12 cellular contexts compared by ENCODE assay signal in genomic region chr18:48622911-48623431, GRCh38.
DNase-seq lines count a peak whose midpoint lies in the region; ATAC-seq and TF ChIP-seq lines count a peak whose summit lies in the region.
"Had no signal": no experiment of that assay in that cellular context is flagged by ENCODE, and none has a peak within 500 bp of the region (broad histone marks: within the 10 kb centered on the region; RNA-seq: fewer than 3 reads in every experiment).

No MANE protein-coding gene starts in this region.

- H3K27me3 ChIP-seq in SK-N-SH (ENCODE audit: insufficient read depth) (no peaks in the 10 kb centered on the region), spleen (replicated peaks in 1 of 7) (no peaks in the 10 kb centered on the region)
- H3K27me3 ChIP-seq in CD4-positive, alpha-beta memory T cell (ENCODE audit: insufficient read depth, low read length), result no peaks in the 10 kb centered on the region
- H3K27me3 ChIP-seq: dorsolateral prefrontal cortex had no signal

- H3K36me3 ChIP-seq in SK-N-SH (replicated peaks in 1 of 2; ENCODE audit: control insufficient read depth in 1 of 2, insufficient read depth in 2 of 2, low read length in 1 of 2) (peaks cover 10 to 18% of the 10 kb centered on the region in 2 experiments), spleen (peaks cover 0 to 26% (median 3%) of the 10 kb centered on the region in 6 donors)
- H3K36me3 ChIP-seq in CD4-positive, alpha-beta memory T cell (ENCODE audit: insufficient read depth, low read length), result no peaks in the 10 kb centered on the region

- H3K4me1 ChIP-seq in SK-N-SH (ENCODE audit: control insufficient read depth in 1 of 2, insufficient read depth in 2 of 2, low read depth in 1 of 2, low read length in 1 of 2) (peaks cover 2 to 40% of the 10 kb centered on the region in 2 experiments; a peak in 3 of 4 replicates), spleen (peaks cover 0 to 8% (median 0%) of the 10 kb centered on the region in 6 donors)
- H3K4me1 ChIP-seq in CD4-positive, alpha-beta memory T cell (ENCODE audit: insufficient read depth, low read length), result no peaks in the 10 kb centered on the region

- ATAC-seq in GM18502 (IDR thresholded peaks at IDR 0.05; ENCODE audit: poor library complexity, unreplicated experiment), result peak; percentile 53
- no peak for ATAC-seq in stimulated activated effector memory CD8-positive, alpha-beta T cell treated with anti-CD3 and anti-CD28 coated beads, Interleukin-12 subunit alpha, Interleukin-12 subunit beta, amount 100 ng/mL, for 72 hours
- ATAC-seq in activated T-cell treated with anti-CD3 and anti-CD28 coated beads, Interleukin-2, amount 50 U/mL, for 4 hours, result no peak
- ATAC-seq: stimulated activated naive CD8-positive, alpha-beta T cell treated with anti-CD3 and anti-CD28 coated beads, Interleukin-15, amount 100 ng/mL, for 72 hours had no signal

- H3K9me3 ChIP-seq in SK-N-SH, result no peaks in the 10 kb centered on the region
- no peaks in the 10 kb centered on the region for H3K9me3 ChIP-seq in spleen
- no peaks in the 10 kb centered on the region for H3K9me3 ChIP-seq in CD4-positive, alpha-beta memory T cell (ENCODE audit: control insufficient read depth in 1 of 2, low read length in 2 of 2)

- H3K27ac ChIP-seq in SK-N-SH (ENCODE audit: low read depth in 2 of 2, low read length in 1 of 2) (peak overlapping the region; percentile 73 to 97; a peak in 3 of 4 replicates), spleen (no peak overlapping the region)
- no peak overlapping the region for H3K27ac ChIP-seq in CD4-positive, alpha-beta memory T cell (ENCODE audit: low read depth, low read length)

- CTCF ChIA-PET in SK-N-SH (lab: Yijun Ruan, JAX), result interaction anchor here (2.7 kb wide), 1 partner anchor 17 kb away, joined by 8 read pairs; no protein-coding TSS in a partner anchor
- CTCF ChIA-PET in CD4-positive, alpha-beta memory T cell (lab: Charles Lee; ENCODE audit: partially characterized antibody), result no interaction called here

- H3K9me2 ChIP-seq in SK-N-SH, result no peaks in the 10 kb centered on the region

- H3F3A ChIP-seq in SK-N-SH (replicated peaks; ENCODE audit: insufficient read depth), result peaks cover 49% of the 10 kb centered on the region

- H3K4me2 ChIP-seq in SK-N-SH, result peak overlapping the region; percentile 66

- no peak for TF ChIP-seq POLR2A in spleen (IDR thresholded peaks at IDR 0.05)

- no peaks in the 10 kb centered on the region for H3K36me3 Mint-ChIP-seq in activated T-helper 1 cell treated with anti-CD3 and anti-CD28 coated beads, Interleukin-12 subunit alpha, Interleukin-12 subunit beta, Interleukin-2, Interleukin-4 antibody, amounts not matched to agents 30 ng/mL and 10 ng/mL and 1 ng/mL, durations not matched to agents 14 hours and 24 hours and 36 hours (ENCODE audit: low read depth)
- H3K36me3 Mint-ChIP-seq in CD4-positive, alpha-beta memory T cell, result no peaks in the 10 kb centered on the region
- no peaks in the 10 kb centered on the region for H3K36me3 Mint-ChIP-seq in stimulated activated effector memory CD8-positive, alpha-beta T cell treated with anti-CD3 and anti-CD28 coated beads, Interleukin-12 subunit alpha, Interleukin-12 subunit beta, amount 100 ng/mL, for 72 hours
- H3K36me3 Mint-ChIP-seq in activated T-cell treated with anti-CD3 and anti-CD28 coated beads, Interleukin-2, amount 50 U/mL, for 4 hours (ENCODE audit: insufficient read depth), result no peaks in the 10 kb centered on the region

- H3K79me2 ChIP-seq in SK-N-SH (ENCODE audit: insufficient read depth), result peaks cover 62% of the 10 kb centered on the region

- H2AFZ ChIP-seq in SK-N-SH (ENCODE audit: low read depth), result no peak overlapping the region

- no peaks in the 10 kb centered on the region for H3K4me1 Mint-ChIP-seq in activated T-helper 1 cell treated with anti-CD3 and anti-CD28 coated beads, Interleukin-12 subunit alpha, Interleukin-12 subunit beta, Interleukin-2, Interleukin-4 antibody, amounts not matched to agents 30 ng/mL and 10 ng/mL and 1 ng/mL, durations not matched to agents 14 hours and 24 hours and 36 hours (ENCODE audit: low read depth)
- H3K4me1 Mint-ChIP-seq in CD4-positive, alpha-beta memory T cell, result peaks cover 0 to 2% (median 0%) of the 10 kb centered on the region in 4 donors
- peaks cover 9% of the 10 kb centered on the region for H3K4me1 Mint-ChIP-seq in stimulated activated effector memory CD8-positive, alpha-beta T cell treated with anti-CD3 and anti-CD28 coated beads, Interleukin-12 subunit alpha, Interleukin-12 subunit beta, amount 100 ng/mL, for 72 hours
- H3K4me1 Mint-ChIP-seq in activated T-cell treated with anti-CD3 and anti-CD28 coated beads, Interleukin-2, amount 50 U/mL, for 4 hours (ENCODE audit: low read depth), result no peaks in the 10 kb centered on the region
- H3K4me1 Mint-ChIP-seq: stimulated activated naive CD8-positive, alpha-beta T cell treated with anti-CD3 and anti-CD28 coated beads, Interleukin-15, amount 100 ng/mL, for 72 hours had no signal

- no peak overlapping the region for H3K4me3 Mint-ChIP-seq in activated T-helper 1 cell treated with anti-CD3 and anti-CD28 coated beads, Interleukin-12 subunit alpha, Interleukin-12 subunit beta, Interleukin-2, Interleukin-4 antibody, amounts not matched to agents 30 ng/mL and 10 ng/mL and 1 ng/mL, durations not matched to agents 14 hours and 24 hours and 36 hours
- no peak overlapping the region for H3K4me3 Mint-ChIP-seq in CD4-positive, alpha-beta memory T cell
- H3K4me3 Mint-ChIP-seq in stimulated activated effector memory CD8-positive, alpha-beta T cell treated with anti-CD3 and anti-CD28 coated beads, Interleukin-12 subunit alpha, Interleukin-12 subunit beta, amount 100 ng/mL, for 72 hours, result no peak overlapping the region
- no peak overlapping the region for H3K4me3 Mint-ChIP-seq in activated T-cell treated with anti-CD3 and anti-CD28 coated beads, Interleukin-2, amount 50 U/mL, for 4 hours
- H3K4me3 Mint-ChIP-seq: stimulated activated naive CD8-positive, alpha-beta T cell treated with anti-CD3 and anti-CD28 coated beads, Interleukin-15, amount 100 ng/mL, for 72 hours had no signal

- no peaks in the 10 kb centered on the region for H4K20me1 ChIP-seq in SK-N-SH (ENCODE audit: insufficient read depth)

- TF ChIP-seq EP300 in SK-N-SH (IDR thresholded peaks at IDR 0.05; ENCODE audit: borderline replicate concordance in 1 of 2, low read depth in 1 of 2, low read length in 1 of 2), result 0 out of 4 replicates have a peak, but pooled peaks of 1 of the 2 experiments have one; percentile 13

- H3K27ac Mint-ChIP-seq in activated T-helper 1 cell treated with anti-CD3 and anti-CD28 coated beads, Interleukin-12 subunit alpha, Interleukin-12 subunit beta, Interleukin-2, Interleukin-4 antibody, amounts not matched to agents 30 ng/mL and 10 ng/mL and 1 ng/mL, durations not matched to agents 14 hours and 24 hours and 36 hours, result no peak overlapping the region
- no peak overlapping the region for H3K27ac Mint-ChIP-seq in CD4-positive, alpha-beta memory T cell
- no peak overlapping the region for H3K27ac Mint-ChIP-seq in stimulated activated effector memory CD8-positive, alpha-beta T cell treated with anti-CD3 and anti-CD28 coated beads, Interleukin-12 subunit alpha, Interleukin-12 subunit beta, amount 100 ng/mL, for 72 hours
- H3K27ac Mint-ChIP-seq: stimulated activated naive CD8-positive, alpha-beta T cell treated with anti-CD3 and anti-CD28 coated beads, Interleukin-15, amount 100 ng/mL, for 72 hours had no signal

- peak overlapping the region in 1 of 2 experiments; percentile 48; a peak in 2 of 4 replicates for H3K4me3 ChIP-seq in SK-N-SH (ENCODE audit: low read depth in 2 of 2, low read length in 1 of 2)
- no peak overlapping the region for H3K4me3 ChIP-seq in fibroblast of the aortic adventitia (ENCODE audit: low read depth, low read length)
- H3K4me3 ChIP-seq in spleen, result no peak overlapping the region
- H3K4me3 ChIP-seq in CD4-positive, alpha-beta memory T cell (ENCODE audit: low read length in 2 of 2), result no peak overlapping the region
- H3K4me3 ChIP-seq: dorsolateral prefrontal cortex had no signal

- intact Hi-C loops in spleen (cut with DNase I; ENCODE audit: low total_unique reads), result no loop called here
- intact Hi-C loops in activated T-helper 1 cell treated with anti-CD3 and anti-CD28 coated beads, Interleukin-12 subunit alpha, Interleukin-12 subunit beta, Interleukin-2, Interleukin-4 antibody, amounts not matched to agents 30 ng/mL and 10 ng/mL and 1 ng/mL, durations not matched to agents 14 hours and 24 hours and 36 hours (cut with micrococcal nuclease), result no loop called here
- intact Hi-C loops in CD4-positive, alpha-beta memory T cell (cut with micrococcal nuclease), result no loop called here

- POLR2A ChIA-PET in SK-N-SH (lab: Yijun Ruan, JAX), result no interaction called here
- POLR2A ChIA-PET in CD4-positive, alpha-beta memory T cell (lab: Charles Lee; ENCODE audit: partially characterized antibody), result no interaction called here

- no peak for DNase-seq in SK-N-SH
- peak; percentile 36 for DNase-seq in fibroblast of the aortic adventitia (ENCODE audit: low read depth)
- peak; percentile 63 for DNase-seq in spleen
- no peak for DNase-seq in activated T-helper 1 cell treated with anti-CD3 and anti-CD28 coated beads, Interleukin-12 subunit alpha, Interleukin-12 subunit beta, Interleukin-2, Interleukin-4 antibody, amounts not matched to agents 30 ng/mL and 10 ng/mL and 1 ng/mL, durations not matched to agents 14 hours and 24 hours and 36 hours (ENCODE audit: low spot score)
- DNase-seq in CD4-positive, alpha-beta memory T cell, result no peak
- no peak for DNase-seq in stimulated activated effector memory CD8-positive, alpha-beta T cell treated with anti-CD3 and anti-CD28 coated beads, Interleukin-12 subunit alpha, Interleukin-12 subunit beta, amount 100 ng/mL, for 72 hours (ENCODE audit: low spot score in 2 of 2)
- no peak for DNase-seq in activated T-cell treated with anti-CD3 and anti-CD28 coated beads, Interleukin-2, amount 50 U/mL, for 4 hours
- DNase-seq: NCI-H1417; SHP77; stimulated activated naive CD8-positive, alpha-beta T cell treated with anti-CD3 and anti-CD28 coated beads, Interleukin-15, amount 100 ng/mL, for 72 hours had no signal

- TF ChIP-seq RAD21 in SK-N-SH (IDR thresholded peaks at IDR 0.05; ENCODE audit: low read length), result no peak

- H3K27me3 Mint-ChIP-seq in activated T-helper 1 cell treated with anti-CD3 and anti-CD28 coated beads, Interleukin-12 subunit alpha, Interleukin-12 subunit beta, Interleukin-2, Interleukin-4 antibody, amounts not matched to agents 30 ng/mL and 10 ng/mL and 1 ng/mL, durations not matched to agents 14 hours and 24 hours and 36 hours (ENCODE audit: insufficient read depth), result no peaks in the 10 kb centered on the region
- H3K27me3 Mint-ChIP-seq in CD4-positive, alpha-beta memory T cell, result peaks cover 0 to 2% of the 10 kb centered on the region in 2 donors
- H3K27me3 Mint-ChIP-seq in activated T-cell treated with anti-CD3 and anti-CD28 coated beads, Interleukin-2, amount 50 U/mL, for 4 hours (ENCODE audit: low read depth), result no peaks in the 10 kb centered on the region
- H3K27me3 Mint-ChIP-seq: stimulated activated naive CD8-positive, alpha-beta T cell treated with anti-CD3 and anti-CD28 coated beads, Interleukin-15, amount 100 ng/mL, for 72 hours had no signal

- TF ChIP-seq CTCF in SK-N-SH (IDR thresholded peaks at IDR 0.05) (no peak), fibroblast of the aortic adventitia (IDR thresholded peaks at IDR 0.05; ENCODE audit: insufficient read depth, low read length) (no peak), spleen (IDR thresholded peaks at IDR 0.05 in 8 of 11, conservative IDR thresholded peaks at IDR 0.05 in 3 of 11) (no peak)

- peak overlapping the region; percentile 80 for H3K9ac ChIP-seq in SK-N-SH

- 4% methylated on average over 6 of the region's 13 CpGs for WGBS in SK-N-SH (ENCODE audit: low lambda C conversion rate)
- 74 to 84% (median 75%) methylated on average over 9 to 13 of the region's 13 CpGs for WGBS in spleen, 5 donors

- H3K9me3 Mint-ChIP-seq in activated T-helper 1 cell treated with anti-CD3 and anti-CD28 coated beads, Interleukin-12 subunit alpha, Interleukin-12 subunit beta, Interleukin-2, Interleukin-4 antibody, amounts not matched to agents 30 ng/mL and 10 ng/mL and 1 ng/mL, durations not matched to agents 14 hours and 24 hours and 36 hours, result no peaks in the 10 kb centered on the region
- H3K9me3 Mint-ChIP-seq in CD4-positive, alpha-beta memory T cell, result peaks cover 0 to 1% (median 0%) of the 10 kb centered on the region in 8 donors
- no peaks in the 10 kb centered on the region for H3K9me3 Mint-ChIP-seq in stimulated activated effector memory CD8-positive, alpha-beta T cell treated with anti-CD3 and anti-CD28 coated beads, Interleukin-12 subunit alpha, Interleukin-12 subunit beta, amount 100 ng/mL, for 72 hours
- H3K9me3 Mint-ChIP-seq in activated T-cell treated with anti-CD3 and anti-CD28 coated beads, Interleukin-2, amount 50 U/mL, for 4 hours, result no peaks in the 10 kb centered on the region
- H3K9me3 Mint-ChIP-seq: stimulated activated naive CD8-positive, alpha-beta T cell treated with anti-CD3 and anti-CD28 coated beads, Interleukin-15, amount 100 ng/mL, for 72 hours had no signal

Comparison
In these comparisons a context has a peak if more than half of its experiments do, and no peak if none do; other contexts are left out.
1. DNase-seq: peak in fibroblast of the aortic adventitia (single experiment) and spleen (single experiment); none in SK-N-SH (single experiment), activated T-helper 1 cell treated with anti-CD3 and anti-CD28 coated beads, Interleukin-12 subunit alpha, Interleukin-12 subunit beta, Interleukin-2, Interleukin-4 antibody, amounts not matched to agents 30 ng/mL and 10 ng/mL and 1 ng/mL, durations not matched to agents 14 hours and 24 hours and 36 hours (single experiment), CD4-positive, alpha-beta memory T cell (0 of 5), stimulated activated effector memory CD8-positive, alpha-beta T cell treated with anti-CD3 and anti-CD28 coated beads, Interleukin-12 subunit alpha, Interleukin-12 subunit beta, amount 100 ng/mL, for 72 hours (0 of 2) and activated T-cell treated with anti-CD3 and anti-CD28 coated beads, Interleukin-2, amount 50 U/mL, for 4 hours (single experiment).
2. H3K27ac ChIP-seq: peak in SK-N-SH (2 of 2); none in spleen (0 of 8) and CD4-positive, alpha-beta memory T cell (single experiment).